8 cellular contexts compared by ENCODE assay signal in genomic region chr15:85802617-85803016, GRCh38. TPM values are rescaled to one million over a fixed set of nuclear protein-coding genes. Genes with fewer than 3 reads are reported as not detected.
A peak's percentile ranks its signal among the peaks of the same experiment; 100 is the strongest.
DNase-seq lines count a peak whose midpoint lies in the region; ATAC-seq and TF ChIP-seq lines count a peak whose summit lies in the region.
"Not testable (repeated sequence)": the region's sequence is repeated elsewhere in the genome, so short reads cannot be mapped to it uniquely, and the experiment has no call there.

No MANE protein-coding gene starts in this region.

- not testable (repeated sequence) for DNase-seq in AG04449 (ENCODE audit: low read depth, low spot score); GM06990 (ENCODE audit: extremely low read depth, insufficient read length); HFF-Myc (ENCODE audit: extremely low read depth, low read depth); brain microvascular endothelial cell; foreskin keratinocyte
- DNase-seq in NCI-H524 (lab: John Stamatoyannopoulos, UW) (peak; percentile 21), SK-MEL-5 (ENCODE audit: low read depth, low spot score) (peak; percentile 47), neural progenitor cell (ENCODE audit: low spot score) (peak; percentile 27)

- H3K27ac ChIP-seq in brain microvascular endothelial cell, foreskin keratinocyte, neural progenitor cell: not testable (repeated sequence)

- POLR2A ChIA-PET in AG04449 (lab: Yijun Ruan, JAX): not testable (repeated sequence)

- not testable (repeated sequence) for H3K27me3 Mint-ChIP-seq in neural progenitor cell (ENCODE audit: insufficient read depth, low read depth)

- not testable (repeated sequence) for H3K27me3 ChIP-seq in GM06990 (replicated peaks; ENCODE audit: control insufficient read depth, insufficient read depth, low read length); brain microvascular endothelial cell (replicated peaks); foreskin keratinocyte; neural progenitor cell

- TF ChIP-seq CTCF in AG04449 (IDR thresholded peaks at IDR 0.05; ENCODE audit: insufficient read depth, low read length, missing control alignments) (peak; percentile 9), GM06990 (IDR thresholded peaks at IDR 0.05; ENCODE audit: insufficient read depth, low read length, poor library complexity, severe bottlenecking) (peak; percentile 37), HFF-Myc (IDR thresholded peaks at IDR 0.05; ENCODE audit: low read depth, low read length, missing control alignments) (peak; percentile 24), brain microvascular endothelial cell (IDR thresholded peaks at IDR 0.05; ENCODE audit: low read depth, low read length, missing control alignments) (peak; percentile 53), foreskin keratinocyte (conservative IDR thresholded peaks at IDR 0.05) (peak; percentile 30), neural progenitor cell (IDR thresholded peaks at IDR 0.05) (peak; percentile 18)

- not testable (repeated sequence) for H2AFZ ChIP-seq in neural progenitor cell (replicated peaks)

- H3K4me1 ChIP-seq in foreskin keratinocyte, neural progenitor cell: not testable (repeated sequence)

- H3K4me3 Mint-ChIP-seq in neural progenitor cell: not testable (repeated sequence)

- H3K79me2 ChIP-seq in neural progenitor cell (ENCODE audit: low read depth): not testable (repeated sequence)

- not testable (repeated sequence) for H4K20me1 ChIP-seq in neural progenitor cell (ENCODE audit: low read depth)

- not testable (repeated sequence) for H3K4me2 ChIP-seq in neural progenitor cell

- not testable (repeated sequence) for H3K9me3 ChIP-seq in neural progenitor cell (ENCODE audit: low read depth)

- not testable (repeated sequence) for H3K27ac Mint-ChIP-seq in neural progenitor cell

- peaks cover 29% of the 10 kb centered on the region for H3K4me1 Mint-ChIP-seq in neural progenitor cell

- ATAC-seq in foreskin keratinocyte: not testable (repeated sequence)

- CTCF ChIA-PET in AG04449 (lab: Yijun Ruan, JAX): interaction anchor here (2.2 to 2.7 kb wide), 2 partner anchors 13 to 39 kb away, joined by 7 to 12 read pairs; no protein-coding TSS in a partner anchor

- not testable (repeated sequence) for H3F3A ChIP-seq in neural progenitor cell (ENCODE audit: low read depth)

- in situ Hi-C loops in SK-MEL-5 (cut with HindIII; ENCODE audit: low pct_unique_long_range_greater_than_20kb, low sequenced_read_pairs); brain microvascular endothelial cell (cut with HindIII; ENCODE audit: low pct_ligation_motif_present, low sequenced_read_pairs): not testable (repeated sequence)

- H3K36me3 Mint-ChIP-seq in neural progenitor cell: not testable (repeated sequence)

- not testable (repeated sequence) for H3K36me3 ChIP-seq in GM06990 (ENCODE audit: control insufficient read depth, insufficient read depth, low read length); brain microvascular endothelial cell (replicated peaks); neural progenitor cell

- not testable (repeated sequence) for H3K9me3 Mint-ChIP-seq in neural progenitor cell

- not testable (repeated sequence) for H3K4me3 ChIP-seq in AG04449 (ENCODE audit: low read depth, low read length); GM06990 (replicated peaks; ENCODE audit: low read depth, low read length); HFF-Myc (replicated peaks; ENCODE audit: low read depth, low read length); brain microvascular endothelial cell (ENCODE audit: low read depth, low read length); neural progenitor cell

- not testable (repeated sequence) for H3K9ac ChIP-seq in neural progenitor cell

RNA-seq across cellular contexts. Expression of gene KLHL25, which starts 7.9 kb away (rescaled TPM):
- total RNA-seq in SK-MEL-5 (2014; rRNA removed; shearing (Covaris generic)): 1.5 and 2.4 TPM in 2 replicates
- 4.2 and 6.4 TPM in 2 replicates for polyA plus RNA-seq in SK-MEL-5 (2015; cell fraction: cytosol; rRNA removed)
- polyA plus RNA-seq in SK-MEL-5 (2015; cell fraction: nucleus; rRNA removed): 4.1 and 7.4 TPM in 2 replicates
- total RNA-seq in foreskin keratinocyte (4.9 and 6.2 TPM in 2 replicates), neural progenitor cell (ENCODE audit: low replicate concordance) (12.1 and 25.3 TPM in 2 replicates)
- 4.0 and 4.1 TPM in 2 replicates for polyA plus RNA-seq in foreskin keratinocyte
